In the genomic region with DNA sequence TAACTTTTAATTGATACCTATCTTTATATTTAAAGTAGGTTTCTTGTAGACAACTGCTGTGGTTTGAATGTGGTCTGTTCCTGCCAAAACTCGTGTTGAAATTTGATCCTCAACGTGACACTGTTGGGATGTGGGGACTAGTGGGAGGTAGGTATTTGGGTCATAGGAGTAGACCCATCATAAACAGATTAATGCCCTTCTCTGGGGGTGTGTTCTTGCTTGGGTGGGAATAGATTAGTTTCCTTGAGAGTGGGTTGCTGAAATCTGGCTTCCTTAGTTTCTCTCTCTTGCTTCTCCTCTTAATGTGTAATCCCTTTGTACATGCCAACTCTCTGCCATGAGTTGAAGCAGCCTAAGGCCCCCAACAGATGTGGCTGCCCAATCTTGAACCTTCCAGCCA, we compare ENCODE assay signal across 25 cellular contexts.
"Had no signal": no experiment of that assay in that cellular context is flagged by ENCODE, and none has a peak within 500 bp of the region (broad histone marks: within the 10 kb centered on the region; RNA-seq: fewer than 3 reads in every experiment).

No MANE protein-coding gene starts in this region.

- DNase-seq: dermis blood vessel endothelial cell; effector memory CD4-positive, alpha-beta T cell; gastrocnemius medialis; head of caudate nucleus; left cardiac atrium; left lung; mucosa of descending colon; naive thymus-derived CD4-positive, alpha-beta T cell; stimulated activated CD4-positive, alpha-beta T cell treated with anti-CD3 and anti-CD28 coated beads, Interleukin-2, amount 100 ng/mL, for 24 hours; stimulated activated CD4-positive, alpha-beta T cell treated with anti-CD3 and anti-CD28 coated beads, Interleukin-4, amount 100 ng/mL, for 24 hours; stimulated activated naive CD8-positive, alpha-beta T cell treated with anti-CD3 and anti-CD28 coated beads, Interleukin-15, Interleukin-2, amounts not matched to agents 100 U/mL and 50 U/mL, for 24 hours; substantia nigra; transverse colon; upper lobe of right lung; uterus had no signal

- H3K9me3 ChIP-seq: gastrocnemius medialis, left lung, mucosa of descending colon, transverse colon, upper lobe of right lung, uterus had no signal

- H2AFZ ChIP-seq: neural progenitor cell, parathyroid adenoma had no signal

- H3K9ac ChIP-seq: neural progenitor cell, parathyroid adenoma had no signal

- H3K4me1 ChIP-seq: gastrocnemius medialis, left lung, neural progenitor cell, parathyroid adenoma, transverse colon, upper lobe of right lung, uterus had no signal

- ATAC-seq: esophagus mucosa; gastrocnemius medialis; left cardiac atrium; left lung; mucosa of descending colon; naive thymus-derived CD4-positive, alpha-beta T cell; sciatic nerve; stimulated activated memory B cell treated with anti-CD40 and anti-IgM and Interleukin-4, amounts not matched to agents 10 μg/mL and 1 μg/mL and 100 μg/mL, for 72 hours; stimulated activated naive CD8-positive, alpha-beta T cell treated with anti-CD3 and anti-CD28 coated beads, Interleukin-15, Interleukin-2, amounts not matched to agents 100 U/mL and 50 U/mL, for 24 hours; upper lobe of right lung had no signal

- H3K36me3 ChIP-seq: gastrocnemius medialis, neural progenitor cell, transverse colon, uterus had no signal

- H3K4me2 ChIP-seq: neural progenitor cell had no signal

- H3K4me3 ChIP-seq: coronary artery, gastrocnemius medialis, left lung, mucosa of descending colon, neural progenitor cell, transverse colon, upper lobe of right lung, uterus had no signal

- H3K27me3 ChIP-seq: gastrocnemius medialis, left lung, neural progenitor cell, transverse colon, upper lobe of right lung, uterus had no signal

- H3K4me1 Mint-ChIP-seq: mesothelial cell of epicardium, nephron, neural progenitor cell had no signal

- H3K4me3 Mint-ChIP-seq: memory B cell; mesothelial cell of epicardium; naive thymus-derived CD4-positive, alpha-beta T cell; nephron; neural progenitor cell; stimulated activated memory B cell treated with anti-CD40 and anti-IgM and Interleukin-4, amounts not matched to agents 10 μg/mL and 1 μg/mL and 100 μg/mL, for 72 hours had no signal

- H3K27ac ChIP-seq: coronary artery, gastrocnemius medialis, left lung, neural progenitor cell, parathyroid adenoma, transverse colon, upper lobe of right lung, uterus had no signal

- H3K9me3 Mint-ChIP-seq: neural progenitor cell; stimulated activated memory B cell treated with anti-CD40 and anti-IgM and Interleukin-4, amounts not matched to agents 10 μg/mL and 1 μg/mL and 100 μg/mL, for 72 hours had no signal

- H3K27me3 Mint-ChIP-seq: memory B cell; naive thymus-derived CD4-positive, alpha-beta T cell; progenitor cell of endocrine pancreas; stimulated activated memory B cell treated with anti-CD40 and anti-IgM and Interleukin-4, amounts not matched to agents 10 μg/mL and 1 μg/mL and 100 μg/mL, for 72 hours had no signal

- H3K27ac Mint-ChIP-seq: memory B cell; mesothelial cell of epicardium; naive thymus-derived CD4-positive, alpha-beta T cell; nephron; neural progenitor cell; progenitor cell of endocrine pancreas; stimulated activated memory B cell treated with anti-CD40 and anti-IgM and Interleukin-4, amounts not matched to agents 10 μg/mL and 1 μg/mL and 100 μg/mL, for 72 hours had no signal

- H3K79me2 ChIP-seq: parathyroid adenoma had no signal
